In the genomic region with DNA sequence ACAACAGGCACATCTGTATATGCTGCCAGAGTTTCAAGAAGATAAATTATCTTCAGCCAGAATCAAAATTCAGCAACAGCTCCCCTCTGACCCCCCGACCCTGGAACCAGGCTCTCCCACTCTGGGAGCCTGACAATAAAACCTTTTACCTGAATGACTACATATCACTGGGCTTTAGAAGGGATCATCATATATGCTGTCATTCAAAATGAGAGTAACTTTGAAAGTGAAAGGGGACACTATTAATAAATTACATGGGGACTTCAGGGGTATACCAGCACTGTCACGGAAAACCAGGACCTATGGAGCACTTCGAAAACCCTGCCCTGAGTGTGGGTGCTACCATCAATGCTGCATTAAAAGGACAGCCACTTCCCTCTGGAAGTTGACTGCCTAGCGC, we compare ENCODE assay signal across 21 cellular contexts.
"Had no signal": no experiment of that assay in that cellular context is flagged by ENCODE, and none has a peak within 500 bp of the region (broad histone marks: within the 10 kb centered on the region; RNA-seq: fewer than 3 reads in every experiment).

No MANE protein-coding gene starts in this region.

- H3K36me3 Mint-ChIP-seq: natural killer cell; stimulated activated effector memory CD8-positive, alpha-beta T cell treated with anti-CD3 and anti-CD28 coated beads, Interleukin-12 subunit alpha, Interleukin-12 subunit beta, amount 100 ng/mL, for 72 hours; WTC11 had no signal

- H3K27me3 ChIP-seq: foreskin keratinocyte, hepatocyte, neutrophil, pancreas, right lobe of liver, thyroid gland had no signal

- H3K27ac Mint-ChIP-seq: activated CD4-positive, alpha-beta T cell treated with anti-CD3 and anti-CD28 coated beads for 36 hours; activated T-helper 17 cell treated with anti-CD3 and anti-CD28 coated beads, Interleukin-2, amount 50 U/mL, for 72 hours; dendritic cell treated with granulocyte-macrophage colony-stimulating factor and Interleukin-4, amounts not matched to agents 40 ng/mL and 50 ng/mL, for 4 days; natural killer cell; stimulated activated effector memory CD8-positive, alpha-beta T cell treated with anti-CD3 and anti-CD28 coated beads, Interleukin-12 subunit alpha, Interleukin-12 subunit beta, amount 100 ng/mL, for 72 hours had no signal

- ATAC-seq: activated CD4-positive, alpha-beta T cell treated with anti-CD3 and anti-CD28 coated beads for 36 hours; activated T-helper 17 cell treated with anti-CD3 and anti-CD28 coated beads, Interleukin-2, amount 50 U/mL, for 72 hours; foreskin keratinocyte; left colon; lower lobe of right lung; natural killer cell; pancreas; stimulated activated effector memory CD8-positive, alpha-beta T cell treated with anti-CD3 and anti-CD28 coated beads, Interleukin-12 subunit alpha, Interleukin-12 subunit beta, amount 100 ng/mL, for 72 hours; WTC11 had no signal

- H3K4me3 Mint-ChIP-seq: activated CD4-positive, alpha-beta T cell treated with anti-CD3 and anti-CD28 coated beads for 36 hours; activated T-helper 17 cell treated with anti-CD3 and anti-CD28 coated beads, Interleukin-2, amount 50 U/mL, for 72 hours; dendritic cell treated with granulocyte-macrophage colony-stimulating factor and Interleukin-4, amounts not matched to agents 40 ng/mL and 50 ng/mL, for 4 days; natural killer cell; stimulated activated effector memory CD8-positive, alpha-beta T cell treated with anti-CD3 and anti-CD28 coated beads, Interleukin-12 subunit alpha, Interleukin-12 subunit beta, amount 100 ng/mL, for 72 hours; WTC11 had no signal

- H3K4me3 ChIP-seq: hepatocyte, lower lobe of right lung, pancreas, right lobe of liver, thyroid gland had no signal

- H3K9me3 ChIP-seq: lower lobe of right lung, neutrophil, pancreas, right lobe of liver, thyroid gland had no signal

- H3K9me3 Mint-ChIP-seq: activated T-helper 17 cell treated with anti-CD3 and anti-CD28 coated beads, Interleukin-2, amount 50 U/mL, for 72 hours; dendritic cell treated with granulocyte-macrophage colony-stimulating factor and Interleukin-4, amounts not matched to agents 40 ng/mL and 50 ng/mL, for 4 days; natural killer cell; stimulated activated effector memory CD8-positive, alpha-beta T cell treated with anti-CD3 and anti-CD28 coated beads, Interleukin-12 subunit alpha, Interleukin-12 subunit beta, amount 100 ng/mL, for 72 hours; WTC11 had no signal

- H3K27me3 Mint-ChIP-seq: activated CD4-positive, alpha-beta T cell treated with anti-CD3 and anti-CD28 coated beads for 36 hours; activated T-helper 17 cell treated with anti-CD3 and anti-CD28 coated beads, Interleukin-2, amount 50 U/mL, for 72 hours; dendritic cell treated with granulocyte-macrophage colony-stimulating factor and Interleukin-4, amounts not matched to agents 40 ng/mL and 50 ng/mL, for 4 days had no signal

- H3K27ac ChIP-seq: foreskin keratinocyte, hepatocyte, lower lobe of right lung, neutrophil, pancreas, right lobe of liver, thyroid gland had no signal

- H3K36me3 ChIP-seq: lower lobe of right lung, neutrophil, pancreas, right lobe of liver, thyroid gland had no signal

- DNase-seq: activated CD4-positive, alpha-beta T cell treated with anti-CD3 and anti-CD28 coated beads for 36 hours; activated CD4-positive, alpha-beta T cell treated with anti-CD3 and anti-CD28 coated beads, Interleukin-2, amount 50 U/mL, for 48 hours; activated naive CD4-positive, alpha-beta T cell; activated T-cell treated with anti-CD3 and anti-CD28 coated beads for 4 hours; effector memory CD4-positive, alpha-beta T cell; foreskin keratinocyte; left colon; lower lobe of right lung; natural killer cell; pancreas; right lobe of liver; small intestine; stimulated activated CD4-positive, alpha-beta T cell treated with anti-CD3 and anti-CD28 coated beads, Interleukin-15, amount 100 ng/mL, for 24 hours; stimulated activated CD4-positive, alpha-beta T cell treated with anti-CD3 and anti-CD28 coated beads, Interleukin-4, amount 100 ng/mL, for 1 hour; thyroid gland had no signal

- H3K4me1 ChIP-seq: lower lobe of right lung had no signal
